8 cellular contexts compared by ENCODE assay signal in genomic region chr14:61755382-61755742, GRCh38. TPM values are rescaled to one million over a fixed set of nuclear protein-coding genes. Genes with fewer than 3 reads are reported as not detected.
DNase-seq lines count a peak whose midpoint lies in the region; ATAC-seq and TF ChIP-seq lines count a peak whose summit lies in the region.
"Not testable (repeated sequence)": the region's sequence is repeated elsewhere in the genome, so short reads cannot be mapped to it uniquely, and the experiment has no call there.
"Had no signal": no experiment of that assay in that cellular context is flagged by ENCODE, and none has a peak within 500 bp of the region (broad histone marks: within the 10 kb centered on the region; RNA-seq: fewer than 3 reads in every experiment).

No MANE protein-coding gene starts in this region.

- TF ChIP-seq CTCF in CD4-positive, alpha-beta T cell (IDR thresholded peaks at IDR 0.05); HFFc6 (IDR thresholded peaks at IDR 0.05); RWPE1 (conservative IDR thresholded peaks at IDR 0.05; ENCODE audit: low read depth); chondrocyte (IDR thresholded peaks at IDR 0.05); cardiac muscle cell (IDR thresholded peaks at IDR 0.05; ENCODE audit: low read depth, low read length); progenitor cell of endocrine pancreas (IDR thresholded peaks at IDR 0.05; ENCODE audit: unreplicated experiment): not testable (repeated sequence)

- not testable (repeated sequence) for ATAC-seq in CD4-positive, alpha-beta T cell (ENCODE audit: poor library complexity)

- not testable (repeated sequence) for H3K27ac ChIP-seq in CD4-positive, alpha-beta T cell (ENCODE audit: low read depth, low read length)
- H3K27ac ChIP-seq in RWPE1 (peak overlapping the region; percentile 38; the same call in 1 of the 2 replicates), cardiac muscle cell (peak overlapping the region; percentile 82)

- not testable (repeated sequence) for H3K27me3 Mint-ChIP-seq in CD4-positive, alpha-beta T cell; HFFc6 (ENCODE audit: insufficient read depth); chondrocyte (ENCODE audit: low read depth); progenitor cell of endocrine pancreas
- H3K27me3 Mint-ChIP-seq in activated naive CD4-positive, alpha-beta T cell treated with anti-CD3 and anti-CD28 coated beads, Interleukin-2, amount 10 ng/mL, durations not matched to agents 7 days and 5 days: peaks cover 22% of the 10 kb centered on the region

- H3K27ac Mint-ChIP-seq in CD4-positive, alpha-beta T cell: not testable (repeated sequence)
- H3K27ac Mint-ChIP-seq in HFFc6 (peak overlapping the region; percentile 52), chondrocyte (ENCODE audit: unreplicated experiment) (peak overlapping the region; percentile 33), progenitor cell of endocrine pancreas (peak overlapping the region; percentile 71)
- H3K27ac Mint-ChIP-seq in activated naive CD4-positive, alpha-beta T cell treated with anti-CD3 and anti-CD28 coated beads, Interleukin-2, amount 10 ng/mL, durations not matched to agents 7 days and 5 days: peak overlapping the region; percentile 11

- not testable (repeated sequence) for H3K4me3 ChIP-seq in cardiac muscle cell

- not testable (repeated sequence) for DNase-seq in CD4-positive, alpha-beta T cell; HFFc6; RWPE1 (ENCODE audit: low spot score); activated naive CD4-positive, alpha-beta T cell treated with anti-CD3 and anti-CD28 coated beads, Interleukin-2, amount 10 ng/mL, durations not matched to agents 7 days and 5 days; chondrocyte (ENCODE audit: low spot score); progenitor cell of endocrine pancreas (ENCODE audit: low spot score, unreplicated experiment)
- DNase-seq in cardiac muscle cell (ENCODE audit: low read depth in 1 of 2, low spot score in 1 of 2): peak in 1 of 2 donors; percentile 32

- not testable (repeated sequence) for H3K36me3 ChIP-seq in cardiac muscle cell

- intact Hi-C loops in CD4-positive, alpha-beta T cell (cut with DNase I, micrococcal nuclease): not testable (repeated sequence)

- POLR2A ChIA-PET in CD4-positive, alpha-beta T cell (lab: Charles Lee); RWPE1 (lab: Yijun Ruan, JAX; ENCODE audit: low non-redundant PET): not testable (repeated sequence)

- CTCF ChIA-PET in CD4-positive, alpha-beta T cell (lab: Charles Lee); RWPE1 (lab: Yijun Ruan, JAX); activated naive CD4-positive, alpha-beta T cell treated with anti-CD3 and anti-CD28 coated beads, Interleukin-2, amount 10 ng/mL, durations not matched to agents 7 days and 5 days (lab: Charles Lee): not testable (repeated sequence)

- H3K4me3 Mint-ChIP-seq in CD4-positive, alpha-beta T cell: peak overlapping the region; percentile 39
- H3K4me3 Mint-ChIP-seq in HFFc6; activated naive CD4-positive, alpha-beta T cell treated with anti-CD3 and anti-CD28 coated beads, Interleukin-2, amount 10 ng/mL, durations not matched to agents 7 days and 5 days; chondrocyte (ENCODE audit: unreplicated experiment); progenitor cell of endocrine pancreas (ENCODE audit: low read depth): not testable (repeated sequence)

- not testable (repeated sequence) for H3K9me3 ChIP-seq in CD4-positive, alpha-beta T cell (ENCODE audit: control insufficient read depth, low read length); cardiac muscle cell (ENCODE audit: low read depth)

- not testable (repeated sequence) for H3K4me1 Mint-ChIP-seq in CD4-positive, alpha-beta T cell (ENCODE audit: low read depth); progenitor cell of endocrine pancreas (ENCODE audit: low read depth)
- H3K4me1 Mint-ChIP-seq in HFFc6 (ENCODE audit: low read depth) (peaks cover 67% of the 10 kb centered on the region), chondrocyte (ENCODE audit: low read depth) (peaks cover 41% of the 10 kb centered on the region)
- peaks cover 25% of the 10 kb centered on the region for H3K4me1 Mint-ChIP-seq in activated naive CD4-positive, alpha-beta T cell treated with anti-CD3 and anti-CD28 coated beads, Interleukin-2, amount 10 ng/mL, durations not matched to agents 7 days and 5 days

- peaks cover 23% of the 10 kb centered on the region for H3K4me1 ChIP-seq in cardiac muscle cell (ENCODE audit: low read depth)

- not testable (repeated sequence) for H3K9me3 Mint-ChIP-seq in CD4-positive, alpha-beta T cell; activated naive CD4-positive, alpha-beta T cell treated with anti-CD3 and anti-CD28 coated beads, Interleukin-2, amount 10 ng/mL, durations not matched to agents 7 days and 5 days; chondrocyte (ENCODE audit: low read depth); progenitor cell of endocrine pancreas (ENCODE audit: low read depth)
- peaks cover 15% of the 10 kb centered on the region for H3K9me3 Mint-ChIP-seq in HFFc6

- H3K27me3 ChIP-seq in CD4-positive, alpha-beta T cell (ENCODE audit: control insufficient read depth, insufficient read depth, low read length); cardiac muscle cell: not testable (repeated sequence)

- not testable (repeated sequence) for H3K36me3 Mint-ChIP-seq in CD4-positive, alpha-beta T cell (ENCODE audit: low read depth); progenitor cell of endocrine pancreas (ENCODE audit: insufficient read depth)
- H3K36me3 Mint-ChIP-seq in HFFc6 (ENCODE audit: low read depth) (peaks cover 40% of the 10 kb centered on the region), chondrocyte (ENCODE audit: low read depth) (peaks cover 12% of the 10 kb centered on the region)
- peaks cover 25% of the 10 kb centered on the region for H3K36me3 Mint-ChIP-seq in activated naive CD4-positive, alpha-beta T cell treated with anti-CD3 and anti-CD28 coated beads, Interleukin-2, amount 10 ng/mL, durations not matched to agents 7 days and 5 days

RNA-seq across cellular contexts. Expression of gene SNAPC1, which starts 6.9 kb away (rescaled TPM):
- 1 to 10 TPM; 4.8 to 5.0 TPM for total RNA-seq in CD4-positive, alpha-beta T cell
- 10 to 100 TPM; 12.1 to 15.8 (median 14.6) TPM for total RNA-seq in HFFc6 (2021; fragmentation: NEBNext Ultra II Directional; extraction: Animal tissue kit (Norgen Biotek cat#: 25700))
- total RNA-seq in chondrocyte (7.9 to 9.9 TPM (median 8.6 TPM) in 3 replicates), cardiac muscle cell (12.9 and 13.0 TPM in 2 replicates), progenitor cell of endocrine pancreas (4.9 and 5.2 TPM in 2 replicates)
- 17.3 and 23.8 TPM in 2 replicates for polyA plus RNA-seq in cardiac muscle cell

RNA-seq across cellular contexts. Expression of gene SYT16, which starts 57.1 kb away (rescaled TPM):
- total RNA-seq in CD4-positive, alpha-beta T cell: not detected
- total RNA-seq in HFFc6 (2021; fragmentation: NEBNext Ultra II Directional; extraction: Animal tissue kit (Norgen Biotek cat#: 25700)): 1 to 10 TPM; 1.9 to 5.3 (median 2.2) TPM
- 24.0 to 35.6 TPM (median 34.8 TPM) in 3 replicates for total RNA-seq in chondrocyte
- total RNA-seq in cardiac muscle cell: 0.07 and 0.71 TPM in 2 replicates
- polyA plus RNA-seq in cardiac muscle cell: 0.16 TPM in 1 of 2 replicates, not detected in the other
- 1.1 and 1.5 TPM in 2 replicates for total RNA-seq in progenitor cell of endocrine pancreas
- total RNA-seq: HT-29 had no signal
